26 cellular contexts compared by ENCODE assay signal in genomic region chr1:64519921-64520320, GRCh38.
DNase-seq lines count a peak whose midpoint lies in the region; ATAC-seq lines count a peak whose summit lies in the region.
"Had no signal": no experiment of that assay in that cellular context is flagged by ENCODE, and none has a peak within 500 bp of the region (broad histone marks: within the 10 kb centered on the region; RNA-seq: fewer than 3 reads in every experiment).

No MANE protein-coding gene starts in this region.

- peaks cover 55% of the 10 kb centered on the region for H3K4me1 ChIP-seq in adipocyte (ENCODE audit: control insufficient read depth, insufficient read depth, low read length)

- ATAC-seq in HG03565 (IDR thresholded peaks at IDR 0.05; ENCODE audit: unreplicated experiment), result no peak
- no peak for ATAC-seq in GM18870 (IDR thresholded peaks at IDR 0.05; ENCODE audit: unreplicated experiment)
- ATAC-seq: activated CD8-positive, alpha-beta T cell treated with anti-CD3 and anti-CD28 coated beads, Interleukin-2, amount 10 ng/mL, durations not matched to agents 7 days and 5 days; activated T-cell treated with anti-CD3 and anti-CD28 coated beads, Interleukin-2, amount 50 U/mL, for 72 hours; GM23338; K562; mucosa of descending colon; stimulated activated naive CD8-positive, alpha-beta T cell treated with anti-CD3 and anti-CD28 coated beads, Interleukin-15, amount 100 ng/mL, for 72 hours; T-helper 17 cell; WTC11 had no signal

- no peaks in the 10 kb centered on the region for H3K36me3 ChIP-seq in adipocyte (ENCODE audit: control insufficient read depth, insufficient read depth, low read length, severe bottlenecking)
- H3K36me3 ChIP-seq: uterus had no signal

- no peaks in the 10 kb centered on the region for H3K27me3 ChIP-seq in adipocyte (replicated peaks; ENCODE audit: control insufficient read depth, insufficient read depth, low read length)
- H3K27me3 ChIP-seq: uterus had no signal

- no peaks in the 10 kb centered on the region for H3K9me3 ChIP-seq in adipocyte (ENCODE audit: control insufficient read depth, low read length)
- H3K9me3 ChIP-seq: mucosa of descending colon, uterus had no signal

- H3K9ac ChIP-seq in adipocyte (ENCODE audit: low read length), result no peak overlapping the region

- H3K4me3 ChIP-seq in adipocyte (ENCODE audit: low read length), result no peak overlapping the region
- H3K4me3 ChIP-seq: GM23338, K562, mucosa of descending colon, uterus had no signal

- DNase-seq in EH (ENCODE audit: low read depth) (peak; percentile 87), adipocyte (ENCODE audit: low read depth) (peak; percentile 54), glomerular visceral epithelial cell (ENCODE audit: extremely low spot score) (peak; percentile 56), non-pigmented ciliary epithelial cell (ENCODE audit: low read depth) (peak; percentile 47), NCI-H1105 treated with DMSO at 0.1 percent for 48 hours (lab: John Stamatoyannopoulos, UW) (no peak)
- DNase-seq in activated effector memory CD4-positive, alpha-beta T cell treated with anti-CD3 and anti-CD28 coated beads, Interleukin-2, amount 50 U/mL, for 16 hours, result no peak
- DNase-seq: activated CD8-positive, alpha-beta T cell treated with anti-CD3 and anti-CD28 coated beads, Interleukin-2, amount 10 ng/mL, durations not matched to agents 7 days and 5 days; activated T-cell treated with anti-CD3 and anti-CD28 coated beads, Interleukin-2, amount 50 U/mL, for 72 hours; CD8-positive, alpha-beta memory T cell; central memory CD4-positive, alpha-beta T cell; DND-41; effector memory CD4-positive, alpha-beta T cell; kidney; mucosa of descending colon; NCI-H1048; NCI-H2081 treated with DMSO at 0.1 percent for 48 hours; NCI-H524; SHP77 treated with DMSO at 0.1 percent for 48 hours; stimulated activated naive CD8-positive, alpha-beta T cell treated with anti-CD3 and anti-CD28 coated beads, Interleukin-15, amount 100 ng/mL, for 72 hours; T-helper 17 cell; uterus had no signal

Comparison
In these comparisons a context has a peak if more than half of its experiments do, and no peak if none do; other contexts are left out.
1. DNase-seq: peak in EH (single experiment), adipocyte (single experiment), glomerular visceral epithelial cell (single experiment) and non-pigmented ciliary epithelial cell (single experiment); none in activated effector memory CD4-positive, alpha-beta T cell treated with anti-CD3 and anti-CD28 coated beads, Interleukin-2, amount 50 U/mL, for 16 hours (single experiment) and NCI-H1105 treated with DMSO at 0.1 percent for 48 hours (single experiment).